Comparison of ENCODE assay signal across 14 cellular contexts in genomic region chr17:10031102-10031501, GRCh38.
"Had no signal": no experiment of that assay in that cellular context is flagged by ENCODE, and none has a peak within 500 bp of the region (broad histone marks: within the 10 kb centered on the region; RNA-seq: fewer than 3 reads in every experiment).

No MANE protein-coding gene starts in this region.

- H3K4me1 Mint-ChIP-seq: activated naive CD4-positive, alpha-beta T cell treated with anti-CD3 and anti-CD28 coated beads, Interleukin-2, amount 10 ng/mL, durations not matched to agents 7 days and 5 days had no signal

- H3K27ac ChIP-seq: adrenal gland, coronary artery, SK-N-MC, vagina had no signal

- H3K9me3 ChIP-seq: adrenal gland, esophagus squamous epithelium, mucosa of descending colon, transverse colon, vagina had no signal

- H3K4me3 Mint-ChIP-seq: activated naive CD4-positive, alpha-beta T cell treated with anti-CD3 and anti-CD28 coated beads, Interleukin-2, amount 10 ng/mL, durations not matched to agents 7 days and 5 days; immature natural killer cell; naive thymus-derived CD8-positive, alpha-beta T cell; stimulated activated memory B cell treated with anti-CD40 and anti-IgM and Interleukin-4, amounts not matched to agents 10 μg/mL and 1 μg/mL and 100 μg/mL, for 72 hours had no signal

- H3K27ac Mint-ChIP-seq: activated naive CD4-positive, alpha-beta T cell treated with anti-CD3 and anti-CD28 coated beads, Interleukin-2, amount 10 ng/mL, durations not matched to agents 7 days and 5 days; stimulated activated memory B cell treated with anti-CD40 and anti-IgM and Interleukin-4, amounts not matched to agents 10 μg/mL and 1 μg/mL and 100 μg/mL, for 72 hours had no signal

- H3K27me3 ChIP-seq: adrenal gland, esophagus squamous epithelium, transverse colon, vagina had no signal

- H3K36me3 ChIP-seq: adrenal gland, esophagus squamous epithelium, transverse colon, vagina had no signal

- H3K27me3 Mint-ChIP-seq: activated naive CD4-positive, alpha-beta T cell treated with anti-CD3 and anti-CD28 coated beads, Interleukin-2, amount 10 ng/mL, durations not matched to agents 7 days and 5 days had no signal

- H3K9me3 Mint-ChIP-seq: activated naive CD4-positive, alpha-beta T cell treated with anti-CD3 and anti-CD28 coated beads, Interleukin-2, amount 10 ng/mL, durations not matched to agents 7 days and 5 days; immature natural killer cell; naive thymus-derived CD8-positive, alpha-beta T cell; stimulated activated memory B cell treated with anti-CD40 and anti-IgM and Interleukin-4, amounts not matched to agents 10 μg/mL and 1 μg/mL and 100 μg/mL, for 72 hours had no signal

- ATAC-seq: activated CD4-positive, CD25-positive, alpha-beta regulatory T cell treated with anti-CD3 and anti-CD28 coated beads, Interleukin-2, amount 50 U/mL, for 24 hours; mucosa of descending colon; naive thymus-derived CD8-positive, alpha-beta T cell; stimulated activated memory B cell treated with anti-CD40 and anti-IgM and Interleukin-4, amounts not matched to agents 10 μg/mL and 1 μg/mL and 100 μg/mL, for 72 hours had no signal

- DNase-seq: activated naive CD4-positive, alpha-beta T cell treated with anti-CD3 and anti-CD28 coated beads, Interleukin-2, amount 10 ng/mL, durations not matched to agents 7 days and 5 days; adrenal gland; effector CD8-positive, alpha-beta T cell; esophagus squamous epithelium; immature natural killer cell; mucosa of descending colon; naive thymus-derived CD8-positive, alpha-beta T cell; stimulated activated CD4-positive, alpha-beta T cell treated with anti-CD3 and anti-CD28 coated beads, Interleukin-12 subunit alpha, Interleukin-12 subunit beta, amount 100 ng/mL, for 4 hours; transverse colon had no signal

- H3K36me3 Mint-ChIP-seq: activated naive CD4-positive, alpha-beta T cell treated with anti-CD3 and anti-CD28 coated beads, Interleukin-2, amount 10 ng/mL, durations not matched to agents 7 days and 5 days; naive thymus-derived CD8-positive, alpha-beta T cell; stimulated activated memory B cell treated with anti-CD40 and anti-IgM and Interleukin-4, amounts not matched to agents 10 μg/mL and 1 μg/mL and 100 μg/mL, for 72 hours had no signal

- H3K4me3 ChIP-seq: adrenal gland, coronary artery, esophagus squamous epithelium, mucosa of descending colon, SK-N-MC, transverse colon, vagina had no signal
